Comparison of ENCODE assay signal across 8 cellular contexts in the genomic region with DNA sequence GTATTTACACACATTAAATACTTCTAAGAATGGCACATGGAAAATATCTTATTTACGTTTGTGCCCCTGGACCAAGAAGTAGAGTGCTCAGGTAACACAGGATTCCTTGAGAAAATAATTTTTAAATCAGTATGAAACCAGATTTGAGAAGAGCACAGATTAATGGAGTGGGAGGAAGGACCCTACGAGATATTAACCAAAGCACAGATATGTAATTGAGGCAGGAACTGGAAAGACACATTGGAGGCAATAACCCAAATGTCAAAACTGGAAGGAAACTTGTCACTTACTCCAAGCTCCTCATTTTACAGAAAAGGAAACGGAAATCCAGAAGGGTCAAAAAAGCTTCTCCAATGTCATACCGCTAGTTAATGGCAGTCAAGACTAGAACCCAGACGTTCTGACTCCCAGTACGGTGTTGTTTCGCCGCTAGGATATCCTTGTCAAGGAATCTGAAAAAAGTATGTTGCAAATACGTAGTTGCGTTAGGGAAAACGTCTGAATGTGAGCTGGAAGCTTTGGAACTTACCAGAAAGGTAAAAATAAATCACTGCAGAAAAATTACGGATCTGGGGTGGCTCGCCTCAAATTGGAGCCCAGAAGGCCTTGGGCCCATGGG. TPM values are rescaled to one million over a fixed set of nuclear protein-coding genes. Genes with fewer than 3 reads are reported as not detected.
A peak's percentile ranks its signal among the peaks of the same experiment; 100 is the strongest.
DNase-seq lines count a peak whose midpoint lies in the region; ATAC-seq and TF ChIP-seq lines count a peak whose summit lies in the region.

No MANE protein-coding gene starts in this region.

- no peaks in the 10 kb centered on the region for H3K9me3 Mint-ChIP-seq in dendritic cell treated with granulocyte-macrophage colony-stimulating factor and Interleukin-4, amounts not matched to agents 40 ng/mL and 50 ng/mL, for 4 days
- no peaks in the 10 kb centered on the region for H3K9me3 Mint-ChIP-seq in natural killer cell treated with Interleukin-12 subunit alpha and Interleukin-12 subunit beta and Interleukin-15 and Interleukin-18, amount 100 ng/mL, for 72 hours

- in situ Hi-C loops in KBM-7 (cut with MboI; ENCODE audit: low pct_unique_long_range_greater_than_20kb, low sequenced_read_pairs), result no loop called here

- peak overlapping the region; percentile 96 for H3K27ac Mint-ChIP-seq in dendritic cell treated with granulocyte-macrophage colony-stimulating factor and Interleukin-4, amounts not matched to agents 40 ng/mL and 50 ng/mL, for 4 days
- peak overlapping the region; percentile 89 to 97 for H3K27ac Mint-ChIP-seq in natural killer cell treated with Interleukin-12 subunit alpha and Interleukin-12 subunit beta and Interleukin-15 and Interleukin-18, amount 100 ng/mL, for 72 hours

- peak overlapping the region; percentile 93 for H3K4me3 Mint-ChIP-seq in dendritic cell treated with granulocyte-macrophage colony-stimulating factor and Interleukin-4, amounts not matched to agents 40 ng/mL and 50 ng/mL, for 4 days
- H3K4me3 Mint-ChIP-seq in natural killer cell treated with Interleukin-12 subunit alpha and Interleukin-12 subunit beta and Interleukin-15 and Interleukin-18, amount 100 ng/mL, for 72 hours, result peak overlapping the region; percentile 95

- DNase-seq in D341Med (ENCODE audit: low spot score), result peak; percentile 22
- DNase-seq in NCI-H69 (lab: John Stamatoyannopoulos, UW), result peak; percentile 30
- DNase-seq in natural killer cell treated with Interleukin-12 subunit alpha and Interleukin-12 subunit beta and Interleukin-15 and Interleukin-18, amount 100 ng/mL, for 72 hours (ENCODE audit: low spot score), result no peak
- DNase-seq in GM10266 (ENCODE audit: extremely low spot score), result no peak
- DNase-seq in KBM-7, result no peak

- TF ChIP-seq CTCF in GM10266 (IDR thresholded peaks at IDR 0.05; ENCODE audit: control insufficient read depth, insufficient read depth, low read depth, missing control alignments), result no peak

- ATAC-seq in natural killer cell treated with Interleukin-12 subunit alpha and Interleukin-12 subunit beta and Interleukin-15 and Interleukin-18, amount 100 ng/mL, for 72 hours, result no peak
- ATAC-seq in HG03457 (IDR thresholded peaks at IDR 0.05; ENCODE audit: unreplicated experiment) (no peak), HG03025 (IDR thresholded peaks at IDR 0.05; ENCODE audit: low FRiP score, unreplicated experiment) (no peak)

- no peaks in the 10 kb centered on the region for H3K27me3 Mint-ChIP-seq in dendritic cell treated with granulocyte-macrophage colony-stimulating factor and Interleukin-4, amounts not matched to agents 40 ng/mL and 50 ng/mL, for 4 days
- H3K27me3 Mint-ChIP-seq in natural killer cell treated with Interleukin-12 subunit alpha and Interleukin-12 subunit beta and Interleukin-15 and Interleukin-18, amount 100 ng/mL, for 72 hours, result no peaks in the 10 kb centered on the region

- peaks cover 39% of the 10 kb centered on the region for H3K36me3 Mint-ChIP-seq in dendritic cell treated with granulocyte-macrophage colony-stimulating factor and Interleukin-4, amounts not matched to agents 40 ng/mL and 50 ng/mL, for 4 days (ENCODE audit: low read depth)
- H3K36me3 Mint-ChIP-seq in natural killer cell treated with Interleukin-12 subunit alpha and Interleukin-12 subunit beta and Interleukin-15 and Interleukin-18, amount 100 ng/mL, for 72 hours, result peaks cover 8% of the 10 kb centered on the region

- intact Hi-C loops in dendritic cell treated with granulocyte-macrophage colony-stimulating factor and Interleukin-4, amounts not matched to agents 40 ng/mL and 50 ng/mL, for 4 days (cut with micrococcal nuclease), result loop anchor here (5.0 kb wide), 1 partner anchor 36 kb away; a partner anchor contains a TSS

- peaks cover 5% of the 10 kb centered on the region for H3K4me1 Mint-ChIP-seq in dendritic cell treated with granulocyte-macrophage colony-stimulating factor and Interleukin-4, amounts not matched to agents 40 ng/mL and 50 ng/mL, for 4 days (ENCODE audit: low read depth)
- peaks cover 14 to 16% of the 10 kb centered on the region in 2 donors for H3K4me1 Mint-ChIP-seq in natural killer cell treated with Interleukin-12 subunit alpha and Interleukin-12 subunit beta and Interleukin-15 and Interleukin-18, amount 100 ng/mL, for 72 hours (ENCODE audit: low read depth in 2 of 2)

RNA-seq across cellular contexts. Expression of a gene that starts 0.6 kb away (rescaled TPM):
- 10 to 100 TPM; 33.9 to 39.4 TPM for total RNA-seq in natural killer cell treated with Interleukin-12 subunit alpha and Interleukin-12 subunit beta and Interleukin-15 and Interleukin-18, amount 100 ng/mL, for 72 hours

RNA-seq across cellular contexts. Expression of a gene that starts 35.9 kb away (rescaled TPM):
- 100 to 1,000 TPM; 746 to 804 TPM for total RNA-seq in natural killer cell treated with Interleukin-12 subunit alpha and Interleukin-12 subunit beta and Interleukin-15 and Interleukin-18, amount 100 ng/mL, for 72 hours

RNA-seq across cellular contexts. Expression of a gene that starts 36.3 kb away (rescaled TPM):
- total RNA-seq in natural killer cell treated with Interleukin-12 subunit alpha and Interleukin-12 subunit beta and Interleukin-15 and Interleukin-18, amount 100 ng/mL, for 72 hours, result 10 to 100 TPM in 1 of 2 donors, 1 to 10 TPM in 1; 9.7 to 13.1 TPM

Comparison
In these comparisons a context has a peak if more than half of its experiments do, and no peak if none do; other contexts are left out.
1. DNase-seq: peak in D341Med (single experiment) and NCI-H69 (single experiment); none in natural killer cell treated with Interleukin-12 subunit alpha and Interleukin-12 subunit beta and Interleukin-15 and Interleukin-18, amount 100 ng/mL, for 72 hours (single experiment), GM10266 (single experiment) and KBM-7 (single experiment).